8 cellular contexts compared by ENCODE assay signal in the genomic region with DNA sequence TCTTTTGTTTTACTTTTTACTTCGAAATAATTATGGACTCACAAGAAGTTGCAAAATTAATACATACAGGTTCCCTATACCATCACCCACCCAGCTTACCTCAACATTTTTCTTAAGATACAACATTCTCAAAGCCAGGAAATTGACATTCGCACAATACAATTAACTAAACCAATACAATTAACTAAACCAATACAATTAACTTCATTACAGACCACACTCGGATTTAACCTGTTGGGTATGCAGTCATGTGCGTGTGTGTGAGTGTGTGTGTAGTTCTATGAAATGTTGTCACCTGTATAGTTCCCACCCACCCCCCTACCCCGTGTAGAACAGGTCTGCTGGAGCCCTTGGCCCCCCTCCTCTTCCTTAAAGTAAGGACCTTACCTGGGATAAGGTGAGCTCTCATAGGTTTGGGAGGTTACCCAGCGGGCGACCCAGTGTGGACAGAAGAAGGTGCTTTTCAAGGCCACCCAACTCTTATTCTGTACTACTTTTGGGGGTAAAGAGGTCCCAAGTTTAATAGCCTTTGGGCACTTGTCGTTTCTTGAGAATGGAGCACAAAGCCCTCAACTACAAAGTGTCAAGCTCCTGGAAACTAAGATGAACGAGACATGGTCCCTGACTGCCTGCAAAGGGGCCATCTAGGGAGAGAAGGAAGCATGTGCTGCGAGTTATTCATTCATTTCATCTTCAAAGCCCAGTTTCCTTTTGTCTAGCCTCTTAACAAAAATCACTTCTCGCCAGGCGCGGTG. TPM values are rescaled to one million over a fixed set of nuclear protein-coding genes. Genes with fewer than 3 reads are reported as not detected.
DNase-seq lines count a peak whose midpoint lies in the region; TF ChIP-seq lines count a peak whose summit lies in the region.

No MANE protein-coding gene starts in this region.

- intact Hi-C loops in CD4-positive, alpha-beta memory T cell (cut with micrococcal nuclease) = loop anchor here (1.0 to 5.0 kb wide), 5 partner anchors 41 to 211 kb away; partner anchors contain the start of genes KCTD20, PXT1 and SRSF3

- H3K27ac Mint-ChIP-seq in CD4-positive, alpha-beta memory T cell = peak overlapping the region; percentile 94 to 99 (median 98)

- POLR2A ChIA-PET in CD4-positive, alpha-beta memory T cell (lab: Charles Lee; ENCODE audit: partially characterized antibody) = interaction anchor here (0.8 to 7.1 kb wide), 7 partner anchors 16 to 60 kb away, joined by 3 to 48 read pairs (median 6); partner anchors contain the start of gene SRSF3

- TF ChIP-seq EP300 in neural cell (conservative IDR thresholded peaks at IDR 0.05; ENCODE audit: poor library complexity, severe bottlenecking) = no peak

- DNase-seq in CD4-positive, alpha-beta memory T cell = peak in 2 of 5 donors; percentile 15 to 21
- DNase-seq in NCI-H69 (lab: John Stamatoyannopoulos, UW) (peak; percentile 85), dermis blood vessel endothelial cell (no peak), NCI-H82 treated with DMSO at 0.1 percent for 48 hours (lab: John Stamatoyannopoulos, UW; ENCODE audit: unreplicated experiment) (no peak), HT-29 (ENCODE audit: low spot score) (no peak), GM13976 (ENCODE audit: low spot score) (no peak)

- H3K4me3 Mint-ChIP-seq in CD4-positive, alpha-beta memory T cell = peak overlapping the region; percentile 94 to 100 (median 100)

- H3K9me2 ChIP-seq in neural cell (ENCODE audit: insufficient read depth, low read length) = no peaks in the 10 kb centered on the region

- H2AFZ ChIP-seq in neural cell (ENCODE audit: low read depth, low read length) = no peak overlapping the region

- H3K36me3 Mint-ChIP-seq in CD4-positive, alpha-beta memory T cell = peaks cover 16 to 29% of the 10 kb centered on the region in 2 donors

- no peaks in the 10 kb centered on the region for H3F3A ChIP-seq in neural cell (ENCODE audit: insufficient read depth, low read length, poor library complexity, severe bottlenecking)

- H3K4me3 ChIP-seq in CD4-positive, alpha-beta memory T cell (ENCODE audit: low read length in 2 of 2) = peak overlapping the region in 1 of 2 donors; percentile 99
- H3K4me3 ChIP-seq in neural cell (ENCODE audit: low read length) = peak overlapping the region; percentile 88

- TF ChIP-seq CTCF in neural cell (IDR thresholded peaks at IDR 0.05; ENCODE audit: poor library complexity, severe bottlenecking) = no peak
- no peak for TF ChIP-seq CTCF in GM13976 (IDR thresholded peaks at IDR 0.05; ENCODE audit: borderline replicate concordance, control extremely low read depth, extremely low read depth, insufficient read depth, missing control alignments)

- H3K4me1 ChIP-seq in CD4-positive, alpha-beta memory T cell (ENCODE audit: insufficient read depth, low read length) = peaks cover 41% of the 10 kb centered on the region

- peaks cover 23 to 62% (median 39%) of the 10 kb centered on the region in 4 donors for H3K4me1 Mint-ChIP-seq in CD4-positive, alpha-beta memory T cell

- H4K20me1 ChIP-seq in neural cell (ENCODE audit: insufficient read depth) = no peaks in the 10 kb centered on the region

- H3K36me3 ChIP-seq in CD4-positive, alpha-beta memory T cell (ENCODE audit: insufficient read depth, low read length) = no peaks in the 10 kb centered on the region
- no peaks in the 10 kb centered on the region for H3K36me3 ChIP-seq in neural cell (ENCODE audit: insufficient read depth, low read length)

- peaks cover 0 to 3% (median 0%) of the 10 kb centered on the region in 8 donors for H3K9me3 Mint-ChIP-seq in CD4-positive, alpha-beta memory T cell

- no peaks in the 10 kb centered on the region for H3K27me3 ChIP-seq in CD4-positive, alpha-beta memory T cell (ENCODE audit: insufficient read depth, low read length)
- no peaks in the 10 kb centered on the region for H3K27me3 ChIP-seq in neural cell (ENCODE audit: insufficient read depth, low read depth, low read length)

- peak overlapping the region; percentile 92 for H3K27ac ChIP-seq in CD4-positive, alpha-beta memory T cell (ENCODE audit: low read depth, low read length)
- H3K27ac ChIP-seq in cingulate gyrus (ENCODE audit: low read depth, low read length) = peak overlapping the region; percentile 84
- H3K27ac ChIP-seq in neural cell (ENCODE audit: low read length) = peak overlapping the region; percentile 91

- no peaks in the 10 kb centered on the region for H3K9me3 ChIP-seq in CD4-positive, alpha-beta memory T cell (ENCODE audit: control insufficient read depth in 1 of 2, low read length in 2 of 2)
- no peaks in the 10 kb centered on the region for H3K9me3 ChIP-seq in neural cell (ENCODE audit: low read length)

- no peaks in the 10 kb centered on the region for H3K27me3 Mint-ChIP-seq in CD4-positive, alpha-beta memory T cell

- no peak for TF ChIP-seq RAD21 in neural cell (conservative IDR thresholded peaks at IDR 0.05)

- in situ Hi-C loops in GM13976 (cut with MboI; ENCODE audit: low sequenced_read_pairs, unreplicated experiment) = no loop called here

- peaks cover 38% of the 10 kb centered on the region for H3K79me2 ChIP-seq in neural cell (replicated peaks; ENCODE audit: insufficient read depth, low read length)

- CTCF ChIA-PET in CD4-positive, alpha-beta memory T cell (lab: Charles Lee; ENCODE audit: partially characterized antibody) = interaction anchor here (1.0 to 1.5 kb wide), 3 partner anchors 15 to 32 kb away, joined by 3 read pairs; no protein-coding TSS in a partner anchor

- peak overlapping the region; percentile 93 for H3K9ac ChIP-seq in neural cell (ENCODE audit: low read length)

- no peak overlapping the region for H3K4me2 ChIP-seq in neural cell (ENCODE audit: low read length)

TF ChIP-seq in neural cell, 6 proteins besides CTCF, POLR2A, EP300 and RAD21:
- TF ChIP-seq SMC3 (conservative IDR thresholded peaks at IDR 0.05; ENCODE audit: poor library complexity) (no peak), TAF1 (IDR thresholded peaks at IDR 0.05; ENCODE audit: low read depth) (no peak), MXI1 (conservative IDR thresholded peaks at IDR 0.05; ENCODE audit: poor library complexity, severe bottlenecking) (no peak), POLR2AphosphoS5 (IDR thresholded peaks at IDR 0.05) (no peak), EZH2 (IDR thresholded peaks at IDR 0.05; ENCODE audit: borderline replicate concordance, insufficient read depth, low read length, poor library complexity, severe bottlenecking) (no peak)
- TF ChIP-seq, protein P1, sequence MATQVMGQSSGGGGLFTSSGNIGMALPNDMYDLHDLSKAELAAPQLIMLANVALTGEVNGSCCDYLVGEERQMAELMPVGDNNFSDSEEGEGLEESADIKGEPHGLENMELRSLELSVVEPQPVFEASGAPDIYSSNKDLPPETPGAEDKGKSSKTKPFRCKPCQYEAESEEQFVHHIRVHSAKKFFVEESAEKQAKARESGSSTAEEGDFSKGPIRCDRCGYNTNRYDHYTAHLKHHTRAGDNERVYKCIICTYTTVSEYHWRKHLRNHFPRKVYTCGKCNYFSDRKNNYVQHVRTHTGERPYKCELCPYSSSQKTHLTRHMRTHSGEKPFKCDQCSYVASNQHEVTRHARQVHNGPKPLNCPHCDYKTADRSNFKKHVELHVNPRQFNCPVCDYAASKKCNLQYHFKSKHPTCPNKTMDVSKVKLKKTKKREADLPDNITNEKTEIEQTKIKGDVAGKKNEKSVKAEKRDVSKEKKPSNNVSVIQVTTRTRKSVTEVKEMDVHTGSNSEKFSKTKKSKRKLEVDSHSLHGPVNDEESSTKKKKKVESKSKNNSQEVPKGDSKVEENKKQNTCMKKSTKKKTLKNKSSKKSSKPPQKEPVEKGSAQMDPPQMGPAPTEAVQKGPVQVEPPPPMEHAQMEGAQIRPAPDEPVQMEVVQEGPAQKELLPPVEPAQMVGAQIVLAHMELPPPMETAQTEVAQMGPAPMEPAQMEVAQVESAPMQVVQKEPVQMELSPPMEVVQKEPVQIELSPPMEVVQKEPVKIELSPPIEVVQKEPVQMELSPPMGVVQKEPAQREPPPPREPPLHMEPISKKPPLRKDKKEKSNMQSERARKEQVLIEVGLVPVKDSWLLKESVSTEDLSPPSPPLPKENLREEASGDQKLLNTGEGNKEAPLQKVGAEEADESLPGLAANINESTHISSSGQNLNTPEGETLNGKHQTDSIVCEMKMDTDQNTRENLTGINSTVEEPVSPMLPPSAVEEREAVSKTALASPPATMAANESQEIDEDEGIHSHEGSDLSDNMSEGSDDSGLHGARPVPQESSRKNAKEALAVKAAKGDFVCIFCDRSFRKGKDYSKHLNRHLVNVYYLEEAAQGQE (IDR thresholded peaks at IDR 0.05; ENCODE audit: borderline replicate concordance) = no peak

RNA-seq across cellular contexts. Expression of gene STK38, which starts 0.5 kb away (rescaled TPM):
- 100 to 1,000 TPM; 186 to 190 TPM for total RNA-seq in CD4-positive, alpha-beta memory T cell
- 100 to 1,000 TPM in 1 of 2 donors, 10 to 100 TPM in 1; 54.3 to 124 TPM for polyA plus RNA-seq in CD4-positive, alpha-beta memory T cell
- polyA plus RNA-seq in neural cell = 58.7 and 59.3 TPM in 2 replicates
- polyA minus RNA-seq in neural cell = 28.2 and 37.6 TPM in 2 replicates
- total RNA-seq in dermis blood vessel endothelial cell = 19.2 and 24.5 TPM in 2 replicates
- 6.5 and 8.1 TPM in 2 replicates for total RNA-seq in HT-29 (2014; rRNA removed; shearing (Covaris generic))

RNA-seq across cellular contexts. Expression of gene SRSF3, which starts 46.3 kb away (rescaled TPM):
- total RNA-seq in CD4-positive, alpha-beta memory T cell = 100 to 1,000 TPM; 337 to 350 TPM
- 100 to 1,000 TPM; 293 to 328 TPM for polyA plus RNA-seq in CD4-positive, alpha-beta memory T cell
- polyA plus RNA-seq in neural cell = 393 and 508 TPM in 2 replicates
- 360 and 404 TPM in 2 replicates for polyA minus RNA-seq in neural cell
- 224 and 544 TPM in 2 replicates for total RNA-seq in dermis blood vessel endothelial cell
- 269 and 285 TPM in 2 replicates for total RNA-seq in HT-29 (2014; rRNA removed; shearing (Covaris generic))
